Comparison of ENCODE assay signal across 10 cellular contexts in the genomic region with DNA sequence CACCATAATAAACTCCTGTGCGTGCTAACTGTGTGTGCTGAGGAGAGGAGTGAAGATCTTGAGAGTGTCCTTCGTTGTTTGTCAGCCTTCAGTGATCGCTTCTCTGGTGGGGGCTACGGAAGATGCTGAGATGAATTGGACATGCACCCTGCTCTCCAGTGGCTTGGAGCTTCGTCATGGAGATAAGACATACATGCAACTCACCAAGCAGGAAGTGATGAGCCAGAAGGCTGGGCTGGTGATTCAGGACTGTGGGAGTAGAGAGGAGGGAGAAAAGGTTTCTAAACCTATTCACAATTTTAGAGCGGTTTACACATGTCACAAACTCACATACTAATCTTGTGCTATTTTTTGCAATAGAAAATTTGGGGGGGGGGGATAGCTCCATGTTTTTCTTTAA.
DNase-seq lines count a peak whose midpoint lies in the region; ATAC-seq and TF ChIP-seq lines count a peak whose summit lies in the region.
"Had no signal": no experiment of that assay in that cellular context is flagged by ENCODE, and none has a peak within 500 bp of the region (broad histone marks: within the 10 kb centered on the region; RNA-seq: fewer than 3 reads in every experiment).

No MANE protein-coding gene starts in this region.

- H3K36me3 Mint-ChIP-seq in activated T-helper 17 cell treated with anti-CD3 and anti-CD28 coated beads, Interleukin-2, amount 50 U/mL, for 72 hours (ENCODE audit: low read depth), result no peaks in the 10 kb centered on the region
- H3K36me3 Mint-ChIP-seq in nephron (ENCODE audit: low read depth), result no peaks in the 10 kb centered on the region

- H3K4me3 Mint-ChIP-seq in activated T-helper 17 cell treated with anti-CD3 and anti-CD28 coated beads, Interleukin-2, amount 50 U/mL, for 72 hours, result peak overlapping the region; percentile 41
- H3K4me3 Mint-ChIP-seq in nephron, result no peak overlapping the region
- H3K4me3 Mint-ChIP-seq: activated B cell treated with CpG ODN at 0.5 μM for 24 hours, mesothelial cell of epicardium had no signal

- DNase-seq in CD1c-positive myeloid dendritic cell (ENCODE audit: extremely low spot score) (peak; percentile 76), LHCN-M2 (ENCODE audit: low read depth) (peak; percentile 60), HuH-7 (ENCODE audit: low spot score) (no peak), sciatic nerve (ENCODE audit: low spot score) (no peak), lower leg skin (ENCODE audit: low spot score in 2 of 2) (no peak)
- DNase-seq: activated B cell treated with CpG ODN at 0.5 μM for 24 hours had no signal

- peak overlapping the region; percentile 76 for H3K27ac Mint-ChIP-seq in activated T-helper 17 cell treated with anti-CD3 and anti-CD28 coated beads, Interleukin-2, amount 50 U/mL, for 72 hours
- H3K27ac Mint-ChIP-seq in nephron, result peak overlapping the region in 2 of 3 experiments; percentile 40 to 66
- H3K27ac Mint-ChIP-seq: activated B cell treated with CpG ODN at 0.5 μM for 24 hours, mesothelial cell of epicardium had no signal

- H3K4me3 ChIP-seq in lower leg skin (ENCODE audit: low read depth, poor library complexity, severe bottlenecking), result no peak overlapping the region

- TF ChIP-seq POLR2A in lower leg skin (IDR thresholded peaks at IDR 0.05), result no peak

- H3K9me3 Mint-ChIP-seq in activated T-helper 17 cell treated with anti-CD3 and anti-CD28 coated beads, Interleukin-2, amount 50 U/mL, for 72 hours, result no peaks in the 10 kb centered on the region
- peaks cover 12% of the 10 kb centered on the region for H3K9me3 Mint-ChIP-seq in nephron

- H3K4me1 Mint-ChIP-seq in activated T-helper 17 cell treated with anti-CD3 and anti-CD28 coated beads, Interleukin-2, amount 50 U/mL, for 72 hours, result peaks cover 13% of the 10 kb centered on the region
- peaks cover 23% of the 10 kb centered on the region for H3K4me1 Mint-ChIP-seq in nephron
- H3K4me1 Mint-ChIP-seq: activated B cell treated with CpG ODN at 0.5 μM for 24 hours had no signal

- H3K27me3 Mint-ChIP-seq in activated T-helper 17 cell treated with anti-CD3 and anti-CD28 coated beads, Interleukin-2, amount 50 U/mL, for 72 hours, result peaks cover 38% of the 10 kb centered on the region
- peaks cover 14% of the 10 kb centered on the region for H3K27me3 Mint-ChIP-seq in nephron (ENCODE audit: low read depth)

- ATAC-seq in activated T-helper 17 cell treated with anti-CD3 and anti-CD28 coated beads, Interleukin-2, amount 50 U/mL, for 72 hours (replicated peaks), result peak; percentile 100
- ATAC-seq in sciatic nerve (no peak), HG02588 (IDR thresholded peaks at IDR 0.05; ENCODE audit: unreplicated experiment) (no peak)

- TF ChIP-seq CTCF in nephron (IDR thresholded peaks at IDR 0.05; ENCODE audit: unreplicated experiment in 3 of 3) (no peak), lower leg skin (IDR thresholded peaks at IDR 0.05) (no peak)

- intact Hi-C loops in sciatic nerve (cut with DNase I), result no loop called here
- intact Hi-C loops in lower leg skin (cut with DNase I; ENCODE audit: low total_unique reads), result no loop called here

- 63 to 73% methylated on average over 6 of the region's 6 CpGs for WGBS in lower leg skin, 2 donors

Comparison
In these comparisons a context has a peak if more than half of its experiments do, and no peak if none do; other contexts are left out.
1. DNase-seq: peak in CD1c-positive myeloid dendritic cell (single experiment) and LHCN-M2 (single experiment); none in HuH-7 (single experiment), sciatic nerve (single experiment) and lower leg skin (0 of 2).